Comparison of ENCODE assay signal across 8 cellular contexts in genomic region chr1:67831850-67832513, GRCh38. TPM values are rescaled to one million over a fixed set of nuclear protein-coding genes. Genes with fewer than 3 reads are reported as not detected.
A peak's percentile ranks its signal among the peaks of the same experiment; 100 is the strongest.
DNase-seq lines count a peak whose midpoint lies in the region; ATAC-seq and TF ChIP-seq lines count a peak whose summit lies in the region.

No MANE protein-coding gene starts in this region.

- peak overlapping the region; percentile 79 for H3K4me3 Mint-ChIP-seq in activated T-helper 17 cell treated with anti-CD3 and anti-CD28 coated beads, Interleukin-2, amount 50 U/mL, for 72 hours

- H3K4me1 Mint-ChIP-seq in activated T-helper 17 cell treated with anti-CD3 and anti-CD28 coated beads, Interleukin-2, amount 50 U/mL, for 72 hours = peaks cover 7% of the 10 kb centered on the region

- no peak for TF ChIP-seq CTCF in omental fat pad (IDR thresholded peaks at IDR 0.05)

- DNase-seq in NCI-H1092 treated with DMSO at 0.1 percent for 48 hours (lab: John Stamatoyannopoulos, UW) (peak; percentile 66), NCI-H1092 (lab: John Stamatoyannopoulos, UW) (no peak), NCI-H1105 (lab: John Stamatoyannopoulos, UW) (peak; percentile 53), glomerular endothelial cell (ENCODE audit: extremely low read depth, low read depth, low spot score) (peak; percentile 54), omental fat pad (ENCODE audit: low spot score) (peak; percentile 47)

- H3K9me3 Mint-ChIP-seq in activated T-helper 17 cell treated with anti-CD3 and anti-CD28 coated beads, Interleukin-2, amount 50 U/mL, for 72 hours = no peaks in the 10 kb centered on the region

- peaks cover 49% of the 10 kb centered on the region for H3K27me3 Mint-ChIP-seq in activated T-helper 17 cell treated with anti-CD3 and anti-CD28 coated beads, Interleukin-2, amount 50 U/mL, for 72 hours

- no peaks in the 10 kb centered on the region for H3K36me3 Mint-ChIP-seq in activated T-helper 17 cell treated with anti-CD3 and anti-CD28 coated beads, Interleukin-2, amount 50 U/mL, for 72 hours (ENCODE audit: low read depth)

- no peak for ATAC-seq in activated T-helper 17 cell treated with anti-CD3 and anti-CD28 coated beads, Interleukin-2, amount 50 U/mL, for 72 hours (replicated peaks)
- ATAC-seq in omental fat pad (ENCODE audit: low FRiP score) (peak; percentile 66), HG03565 (IDR thresholded peaks at IDR 0.05; ENCODE audit: unreplicated experiment) (no peak), GM21360 (IDR thresholded peaks at IDR 0.05; ENCODE audit: unreplicated experiment) (no peak)

- H3K27ac Mint-ChIP-seq in activated T-helper 17 cell treated with anti-CD3 and anti-CD28 coated beads, Interleukin-2, amount 50 U/mL, for 72 hours = no peak overlapping the region

RNA-seq across cellular contexts. Expression of gene GNG12, which starts 1.3 kb away (rescaled TPM):
- under 1 TPM; 0.13 to 0.34 TPM for total RNA-seq in activated T-helper 17 cell treated with anti-CD3 and anti-CD28 coated beads, Interleukin-2, amount 50 U/mL, for 72 hours
- total RNA-seq in glomerular endothelial cell = 156 and 190 TPM in 2 replicates
- total RNA-seq in omental fat pad = 100 to 1,000 TPM in 2 of 4 donors, 10 to 100 TPM in 2; 77.0 to 117 (median 94.5) TPM

Comparison
In these comparisons a context has a peak if more than half of its experiments do, and no peak if none do; other contexts are left out.
1. RNA of gene GNG12, which starts 1.3 kb away (total RNA-seq): 156 to 190 TPM in glomerular endothelial cell and 77.0 to 117 TPM in omental fat pad; 0.13 to 0.34 TPM in activated T-helper 17 cell treated with anti-CD3 and anti-CD28 coated beads, Interleukin-2, amount 50 U/mL, for 72 hours; every median in the first group is over 10 times any median in the second.